In genomic region chrX:36087366-36087765, GRCh38 we compare ENCODE assay signal across 25 cellular contexts.
DNase-seq lines count a peak whose midpoint lies in the region; ATAC-seq, FAIRE-seq and TF ChIP-seq lines count a peak whose summit lies in the region.
"Had no signal": no experiment of that assay in that cellular context is flagged by ENCODE, and none has a peak within 500 bp of the region (broad histone marks: within the 10 kb centered on the region; RNA-seq: fewer than 3 reads in every experiment).

No MANE protein-coding gene starts in this region.

- H3K9me3 ChIP-seq in suprapubic skin, result no peaks in the 10 kb centered on the region
- H3K9me3 ChIP-seq: BE2C had no signal

- TF ChIP-seq CTCF in suprapubic skin (IDR thresholded peaks at IDR 0.05), result no peak

- no peaks in the 10 kb centered on the region for H3K27me3 Mint-ChIP-seq in activated T-cell treated with anti-CD3 and anti-CD28 coated beads, Interleukin-2, amount 50 U/mL, for 4 hours (ENCODE audit: low read depth)
- H3K27me3 Mint-ChIP-seq: CD4-positive, CD25-positive, alpha-beta regulatory T cell; CD8-positive, alpha-beta memory T cell had no signal

- H3K4me1 Mint-ChIP-seq in activated T-cell treated with anti-CD3 and anti-CD28 coated beads, Interleukin-2, amount 50 U/mL, for 4 hours (ENCODE audit: low read depth), result no peaks in the 10 kb centered on the region
- H3K4me1 Mint-ChIP-seq: CD4-positive, CD25-positive, alpha-beta regulatory T cell; CD8-positive, alpha-beta memory T cell; GM23338 had no signal

- FAIRE-seq in RCC 7860 (lab: Jason Lieb, UNC), result no peak
- FAIRE-seq: A204.1, G401.6, GM12891, GM19239, H54, HTR-8/SVneo had no signal

- peak; percentile 24 for DNase-seq in HS-5 (ENCODE audit: low read depth)
- peak; percentile 5 for DNase-seq in RCC 7860 (ENCODE audit: low spot score)
- peak; percentile 21 for DNase-seq in glomerular visceral epithelial cell (ENCODE audit: extremely low spot score)
- DNase-seq in RKO (ENCODE audit: low spot score), result no peak
- no peak for DNase-seq in activated T-cell treated with anti-CD3 and anti-CD28 coated beads, Interleukin-2, amount 50 U/mL, for 4 hours
- no peak for DNase-seq in suprapubic skin (ENCODE audit: low spot score in 2 of 2)
- DNase-seq: ACHN; BE2C; C1 segment of cervical spinal cord; CD4-positive, CD25-positive, alpha-beta regulatory T cell; CD8-positive, alpha-beta memory T cell; COR-L47; DMS 273 treated with DMSO at 0.1 percent for 48 hours; DMS53; DND-41; EL; HCEC 1CT; IMR-90 had no signal

- TF ChIP-seq EP300 in suprapubic skin (IDR thresholded peaks at IDR 0.05), result no peak

- no peak for ATAC-seq in activated T-cell treated with anti-CD3 and anti-CD28 coated beads, Interleukin-2, amount 50 U/mL, for 4 hours
- ATAC-seq: GM23338 had no signal

- no peaks in the 10 kb centered on the region for H3K4me1 ChIP-seq in suprapubic skin
- H3K4me1 ChIP-seq: BE2C had no signal

- no peak overlapping the region for H3K4me3 Mint-ChIP-seq in activated T-cell treated with anti-CD3 and anti-CD28 coated beads, Interleukin-2, amount 50 U/mL, for 4 hours
- H3K4me3 Mint-ChIP-seq: CD4-positive, CD25-positive, alpha-beta regulatory T cell; CD8-positive, alpha-beta memory T cell; GM23338 had no signal

- no peak overlapping the region for H3K27ac ChIP-seq in suprapubic skin

- H3K27me3 ChIP-seq in suprapubic skin, result no peaks in the 10 kb centered on the region
- H3K27me3 ChIP-seq: BE2C had no signal

- H3K36me3 Mint-ChIP-seq in activated T-cell treated with anti-CD3 and anti-CD28 coated beads, Interleukin-2, amount 50 U/mL, for 4 hours (ENCODE audit: insufficient read depth), result no peaks in the 10 kb centered on the region
- H3K36me3 Mint-ChIP-seq: CD4-positive, CD25-positive, alpha-beta regulatory T cell; CD8-positive, alpha-beta memory T cell had no signal

- no peaks in the 10 kb centered on the region for H3K9me3 Mint-ChIP-seq in activated T-cell treated with anti-CD3 and anti-CD28 coated beads, Interleukin-2, amount 50 U/mL, for 4 hours
- H3K9me3 Mint-ChIP-seq: GM23338 had no signal

- TF ChIP-seq POLR2A in suprapubic skin (IDR thresholded peaks at IDR 0.05), result no peak

- no peak overlapping the region for H3K4me3 ChIP-seq in suprapubic skin
- H3K4me3 ChIP-seq: GM23338 had no signal

- no peaks in the 10 kb centered on the region for H3K36me3 ChIP-seq in suprapubic skin
- H3K36me3 ChIP-seq: BE2C had no signal

- WGBS in suprapubic skin, result 79% methylated on average over 2 of the region's 2 CpGs

Comparison
In these comparisons a context has a peak if more than half of its experiments do, and no peak if none do; other contexts are left out.
1. DNase-seq: peak in HS-5 (single experiment), RCC 7860 (single experiment) and glomerular visceral epithelial cell (single experiment); none in RKO (single experiment), activated T-cell treated with anti-CD3 and anti-CD28 coated beads, Interleukin-2, amount 50 U/mL, for 4 hours (single experiment) and suprapubic skin (0 of 2).